In the genomic region with DNA sequence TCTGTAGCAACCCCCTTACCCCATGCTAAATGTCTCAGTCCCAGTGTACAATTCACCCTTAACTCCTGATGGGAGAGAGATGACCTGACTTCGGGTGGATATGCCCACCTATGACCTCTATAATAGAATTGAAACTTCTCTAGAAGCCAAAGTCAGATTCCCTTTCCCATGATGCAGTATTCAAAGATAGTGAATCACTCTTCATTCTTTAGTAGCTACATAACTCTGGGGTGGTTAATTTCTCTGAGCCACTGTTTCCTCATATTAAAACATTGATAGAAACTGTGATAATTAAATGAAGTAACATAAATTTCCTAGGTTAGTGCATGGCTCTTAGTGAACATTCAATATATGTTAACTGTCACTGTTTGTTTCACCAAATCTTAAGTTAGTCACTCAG, we compare ENCODE assay signal across 18 cellular contexts.
A peak's percentile ranks its signal among the peaks of the same experiment; 100 is the strongest.
DNase-seq lines count a peak whose midpoint lies in the region; ATAC-seq, FAIRE-seq and TF ChIP-seq lines count a peak whose summit lies in the region.
"Had no signal": no experiment of that assay in that cellular context is flagged by ENCODE, and none has a peak within 500 bp of the region (broad histone marks: within the 10 kb centered on the region; RNA-seq: fewer than 3 reads in every experiment).

No MANE protein-coding gene starts in this region.

- TF ChIP-seq CTCF in astrocyte (IDR thresholded peaks at IDR 0.05; ENCODE audit: insufficient read depth, low read depth, low read length) (no peak), BE2C (IDR thresholded peaks at IDR 0.05; ENCODE audit: low read depth, low read length) (no peak)

- no peak for FAIRE-seq in astrocyte (lab: Jason Lieb, UNC)

- H3K27me3 Mint-ChIP-seq in astrocyte (ENCODE audit: low read depth, unreplicated experiment): no peaks in the 10 kb centered on the region
- H3K27me3 Mint-ChIP-seq in stimulated activated naive B cell treated with anti-CD40 and anti-IgM and Interleukin-4, amounts not matched to agents 10 μg/mL and 1 μg/mL and 100 μg/mL, for 72 hours: no peaks in the 10 kb centered on the region

- H3K36me3 ChIP-seq in astrocyte (ENCODE audit: insufficient read depth, low read length) (no peaks in the 10 kb centered on the region), BE2C (no peaks in the 10 kb centered on the region)
- H3K36me3 ChIP-seq: SJCRH30 had no signal

- intact Hi-C loops in posterior cingulate gyrus (cut with DNase I): no loop called here

- H3K36me3 Mint-ChIP-seq in astrocyte (ENCODE audit: low read depth, unreplicated experiment): no peaks in the 10 kb centered on the region
- H3K36me3 Mint-ChIP-seq in stimulated activated naive B cell treated with anti-CD40 and anti-IgM and Interleukin-4, amounts not matched to agents 10 μg/mL and 1 μg/mL and 100 μg/mL, for 72 hours: no peaks in the 10 kb centered on the region
- H3K36me3 Mint-ChIP-seq: CD14-positive monocyte had no signal

- peaks cover 7% of the 10 kb centered on the region for H3K4me1 Mint-ChIP-seq in astrocyte (ENCODE audit: low read depth, unreplicated experiment)
- no peaks in the 10 kb centered on the region for H3K4me1 Mint-ChIP-seq in stimulated activated naive B cell treated with anti-CD40 and anti-IgM and Interleukin-4, amounts not matched to agents 10 μg/mL and 1 μg/mL and 100 μg/mL, for 72 hours
- H3K4me1 Mint-ChIP-seq: CD14-positive monocyte had no signal

- no peaks in the 10 kb centered on the region for H4K20me1 ChIP-seq in astrocyte (ENCODE audit: insufficient read depth, low read length)

- H3K9ac ChIP-seq in astrocyte (ENCODE audit: low read length): no peak overlapping the region

- no peak overlapping the region for H2AFZ ChIP-seq in astrocyte (ENCODE audit: low read depth, low read length)

- H3K27ac ChIP-seq in astrocyte (ENCODE audit: low read depth, low read length): no peak overlapping the region
- H3K27ac ChIP-seq: SJCRH30 had no signal

- no peaks in the 10 kb centered on the region for H3K27me3 ChIP-seq in astrocyte (ENCODE audit: insufficient read depth, low read length)
- H3K27me3 ChIP-seq in BE2C: no peaks in the 10 kb centered on the region
- H3K27me3 ChIP-seq: SJCRH30 had no signal

- no peaks in the 10 kb centered on the region for H3K79me2 ChIP-seq in astrocyte (ENCODE audit: insufficient read depth, low read length)

- ATAC-seq in activated CD4-positive, CD25-positive, alpha-beta regulatory T cell treated with anti-CD3 and anti-CD28 coated beads, Interleukin-2, amount 50 U/mL, for 24 hours: no peak
- ATAC-seq in stimulated activated naive B cell treated with anti-CD40 and anti-IgM and Interleukin-4, amounts not matched to agents 10 μg/mL and 1 μg/mL and 100 μg/mL, for 72 hours (replicated peaks): no peak
- ATAC-seq: PC-3 had no signal

- no peak overlapping the region for H3K4me2 ChIP-seq in astrocyte (ENCODE audit: low read length)

- H3K4me3 ChIP-seq in astrocyte (ENCODE audit: insufficient read depth, low read depth, low read length) (no peak overlapping the region), BE2C (ENCODE audit: low read depth, low read length) (no peak overlapping the region)
- H3K4me3 ChIP-seq: SJCRH30 had no signal

- no peak overlapping the region for H3K4me3 Mint-ChIP-seq in astrocyte (ENCODE audit: unreplicated experiment)
- H3K4me3 Mint-ChIP-seq in stimulated activated naive B cell treated with anti-CD40 and anti-IgM and Interleukin-4, amounts not matched to agents 10 μg/mL and 1 μg/mL and 100 μg/mL, for 72 hours: no peak overlapping the region
- H3K4me3 Mint-ChIP-seq: CD14-positive monocyte had no signal

- H3K27ac Mint-ChIP-seq in astrocyte (ENCODE audit: unreplicated experiment): no peak overlapping the region
- H3K27ac Mint-ChIP-seq in stimulated activated naive B cell treated with anti-CD40 and anti-IgM and Interleukin-4, amounts not matched to agents 10 μg/mL and 1 μg/mL and 100 μg/mL, for 72 hours: no peak overlapping the region
- H3K27ac Mint-ChIP-seq: CD14-positive monocyte had no signal

- H3K9me3 ChIP-seq in astrocyte (ENCODE audit: insufficient read depth, low read depth, low read length) (no peaks in the 10 kb centered on the region), BE2C (no peaks in the 10 kb centered on the region)
- H3K9me3 ChIP-seq: Caco-2, SJCRH30 had no signal

- DNase-seq in AG08396 (ENCODE audit: low spot score): peak; percentile 6
- peak; percentile 6 for DNase-seq in HCEC 1CT
- peak; percentile 8 for DNase-seq in astrocyte (ENCODE audit: low read depth)
- DNase-seq in iris pigment epithelial cell (ENCODE audit: low read depth): peak; percentile 53
- DNase-seq in BE2C: no peak
- no peak for DNase-seq in posterior cingulate gyrus
- no peak for DNase-seq in stimulated activated naive B cell treated with anti-CD40 and anti-IgM and Interleukin-4, amounts not matched to agents 10 μg/mL and 1 μg/mL and 100 μg/mL, for 72 hours
- DNase-seq: Caco-2, KBM-7, NCI-H1048, NCI-H146, NCI-H2081, NCI-H510A treated with DMSO at 0.1 percent for 48 hours, NCI-H82, PC-3, SJCRH30 had no signal

- H3K4me1 ChIP-seq in astrocyte (ENCODE audit: insufficient read depth, low read length) (no peaks in the 10 kb centered on the region), BE2C (no peaks in the 10 kb centered on the region)
- H3K4me1 ChIP-seq: Caco-2 had no signal

- H3K9me3 Mint-ChIP-seq in astrocyte (ENCODE audit: unreplicated experiment): no peaks in the 10 kb centered on the region
- peaks cover 0 to 3% of the 10 kb centered on the region in 2 donors for H3K9me3 Mint-ChIP-seq in stimulated activated naive B cell treated with anti-CD40 and anti-IgM and Interleukin-4, amounts not matched to agents 10 μg/mL and 1 μg/mL and 100 μg/mL, for 72 hours

Comparison
In these comparisons a context has a peak if more than half of its experiments do, and no peak if none do; other contexts are left out.
1. DNase-seq: peak in AG08396 (single experiment), HCEC 1CT (single experiment), astrocyte (single experiment) and iris pigment epithelial cell (single experiment); none in BE2C (single experiment), posterior cingulate gyrus (0 of 10) and stimulated activated naive B cell treated with anti-CD40 and anti-IgM and Interleukin-4, amounts not matched to agents 10 μg/mL and 1 μg/mL and 100 μg/mL, for 72 hours (single experiment).